Comparison of ENCODE assay signal across 1 cellular context in the genomic region with DNA sequence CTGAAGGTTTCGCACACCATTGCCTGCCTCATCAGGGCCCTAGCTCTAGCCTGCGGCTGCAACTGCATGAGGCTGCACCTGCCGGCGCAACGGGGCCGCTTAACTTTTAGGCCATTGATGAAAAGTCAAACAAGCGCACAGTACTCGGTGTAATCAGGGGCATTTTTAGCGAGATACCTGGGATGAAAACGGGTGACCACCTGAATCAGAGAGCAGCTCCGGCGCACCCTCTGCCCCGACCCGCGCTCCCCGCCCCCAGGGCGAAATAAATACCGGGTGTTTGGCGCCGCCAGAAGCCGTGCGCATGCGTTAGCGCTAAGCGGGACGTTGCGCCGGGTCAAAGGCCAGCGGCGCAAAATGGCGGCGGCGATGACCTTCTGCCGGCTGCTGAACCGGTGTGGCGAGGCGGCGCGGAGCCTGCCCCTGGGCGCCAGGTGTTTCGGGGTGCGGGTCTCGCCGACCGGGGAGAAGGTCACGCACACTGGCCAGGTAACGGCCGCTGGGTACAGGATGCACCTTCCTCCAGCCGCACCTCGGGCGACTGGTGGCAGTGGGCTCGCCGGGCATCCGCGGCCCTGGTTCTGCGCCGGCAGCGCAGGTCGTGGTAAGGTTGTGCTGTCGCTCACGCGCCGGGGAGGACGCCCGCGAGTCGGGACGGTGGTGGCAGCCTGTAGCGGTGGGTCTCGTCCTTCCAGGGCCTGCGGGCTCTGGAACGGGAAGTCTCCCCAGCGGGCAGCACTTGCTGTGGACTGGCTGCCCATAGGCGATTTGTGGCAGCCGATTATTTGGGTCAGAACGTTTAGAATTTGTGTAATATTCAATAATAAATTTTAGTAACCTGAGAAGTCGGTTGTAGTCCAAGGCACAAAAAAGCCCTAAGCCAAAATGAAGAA.
TF ChIP-seq lines count a peak whose summit lies in the region.

A gene (plus strand): TSS at position 347 of the 893 bp plus-strand sequence. CDS start 11 bp downstream, at position 358.

TF ChIP-seq in K562, 482 proteins besides CTCF, POLR2A, EP300 and RAD21 (continued from another document and continues in another):
- TF ChIP-seq, protein P1, sequence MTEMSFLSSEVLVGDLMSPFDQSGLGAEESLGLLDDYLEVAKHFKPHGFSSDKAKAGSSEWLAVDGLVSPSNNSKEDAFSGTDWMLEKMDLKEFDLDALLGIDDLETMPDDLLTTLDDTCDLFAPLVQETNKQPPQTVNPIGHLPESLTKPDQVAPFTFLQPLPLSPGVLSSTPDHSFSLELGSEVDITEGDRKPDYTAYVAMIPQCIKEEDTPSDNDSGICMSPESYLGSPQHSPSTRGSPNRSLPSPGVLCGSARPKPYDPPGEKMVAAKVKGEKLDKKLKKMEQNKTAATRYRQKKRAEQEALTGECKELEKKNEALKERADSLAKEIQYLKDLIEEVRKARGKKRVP (CRISPR knock-in tag; IDR thresholded peaks at IDR 0.05): 0 out of 2 replicates have a peak, but pooled peaks have one; percentile 2
- TF ChIP-seq, protein P2, sequence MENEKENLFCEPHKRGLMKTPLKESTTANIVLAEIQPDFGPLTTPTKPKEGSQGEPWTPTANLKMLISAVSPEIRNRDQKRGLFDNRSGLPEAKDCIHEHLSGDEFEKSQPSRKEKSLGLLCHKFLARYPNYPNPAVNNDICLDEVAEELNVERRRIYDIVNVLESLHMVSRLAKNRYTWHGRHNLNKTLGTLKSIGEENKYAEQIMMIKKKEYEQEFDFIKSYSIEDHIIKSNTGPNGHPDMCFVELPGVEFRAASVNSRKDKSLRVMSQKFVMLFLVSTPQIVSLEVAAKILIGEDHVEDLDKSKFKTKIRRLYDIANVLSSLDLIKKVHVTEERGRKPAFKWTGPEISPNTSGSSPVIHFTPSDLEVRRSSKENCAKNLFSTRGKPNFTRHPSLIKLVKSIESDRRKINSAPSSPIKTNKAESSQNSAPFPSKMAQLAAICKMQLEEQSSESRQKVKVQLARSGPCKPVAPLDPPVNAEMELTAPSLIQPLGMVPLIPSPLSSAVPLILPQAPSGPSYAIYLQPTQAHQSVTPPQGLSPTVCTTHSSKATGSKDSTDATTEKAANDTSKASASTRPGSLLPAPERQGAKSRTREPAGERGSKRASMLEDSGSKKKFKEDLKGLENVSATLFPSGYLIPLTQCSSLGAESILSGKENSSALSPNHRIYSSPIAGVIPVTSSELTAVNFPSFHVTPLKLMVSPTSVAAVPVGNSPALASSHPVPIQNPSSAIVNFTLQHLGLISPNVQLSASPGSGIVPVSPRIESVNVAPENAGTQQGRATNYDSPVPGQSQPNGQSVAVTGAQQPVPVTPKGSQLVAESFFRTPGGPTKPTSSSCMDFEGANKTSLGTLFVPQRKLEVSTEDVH (IDR thresholded peaks at IDR 0.05; ENCODE audit: low read depth, partially characterized antibody): no peak
- TF ChIP-seq PYGO2 (tag; IDR thresholded peaks at IDR 0.05) (no peak), SMAD1 (IDR thresholded peaks at IDR 0.05; ENCODE audit: low read depth, low read length, partially characterized antibody) (no peak), GABPB2 (CRISPR knock-in tag; conservative IDR thresholded peaks at IDR 0.05) (no peak), ZNF140 (CRISPR knock-in tag; IDR thresholded peaks at IDR 0.05) (no peak), ZNF354B (CRISPR knock-in tag; IDR thresholded peaks at IDR 0.05) (no peak), ZNF24 (IDR thresholded peaks at IDR 0.05) (no peak), XRCC4 (IDR thresholded peaks at IDR 0.05; ENCODE audit: extremely low read depth, insufficient read depth, insufficient read length) (no peak), KLF10 (CRISPR knock-in tag; IDR thresholded peaks at IDR 0.05) (no peak), HLTF (IDR thresholded peaks at IDR 0.05) (no peak), ZFPM2 (CRISPR knock-in tag; IDR thresholded peaks at IDR 0.05) (no peak), BRF1 (IDR thresholded peaks at IDR 0.05; ENCODE audit: borderline replicate concordance, extremely low read depth, insufficient read length) (no peak), CEBPG (CRISPR knock-in tag; IDR thresholded peaks at IDR 0.05) (no peak), CEBPG (tag; conservative IDR thresholded peaks at IDR 0.05 in 1 of 2, IDR thresholded peaks at IDR 0.05 in 1 of 2) (no peak), ZFP1 (CRISPR knock-in tag; IDR thresholded peaks at IDR 0.05) (no peak), FOSL1 (tag; conservative IDR thresholded peaks at IDR 0.05) (no peak), FOXK2 (conservative IDR thresholded peaks at IDR 0.05 in 1 of 2, IDR thresholded peaks at IDR 0.05 in 1 of 2; ENCODE audit: low read depth in 2 of 2) (peak; percentile 57 to 65), SMAD3 (CRISPR knock-in tag; conservative IDR thresholded peaks at IDR 0.05) (no peak), ZNF134 (CRISPR knock-in tag; conservative IDR thresholded peaks at IDR 0.05) (no peak), MBD2 (IDR thresholded peaks at IDR 0.05; ENCODE audit: borderline replicate concordance, low read depth) (peak; percentile 71; the same call in 1 of the 2 replicates), GATAD2B (IDR thresholded peaks at IDR 0.05; ENCODE audit: borderline replicate concordance) (no peak), ZBED1 (IDR thresholded peaks at IDR 0.05) (no peak), NR1H2 (CRISPR knock-in tag; IDR thresholded peaks at IDR 0.05) (0 out of 2 replicates have a peak, but pooled peaks have one; percentile 83), ZNF785 (CRISPR knock-in tag; IDR thresholded peaks at IDR 0.05) (no peak), CXXC5 (CRISPR knock-in tag; IDR thresholded peaks at IDR 0.05) (peak; percentile 90), ARID2 (IDR thresholded peaks at IDR 0.05) (no peak), ZZZ3 (IDR thresholded peaks at IDR 0.05) (no peak), TAF1 (IDR thresholded peaks at IDR 0.05; ENCODE audit: control insufficient read depth, extremely low read depth, insufficient read depth, low read length, severe bottlenecking) (peak; percentile 94), CC2D1A (IDR thresholded peaks at IDR 0.05) (no peak), CHD2 (IDR thresholded peaks at IDR 0.05; ENCODE audit: low read depth, low read length) (no peak), HMG20B (CRISPR knock-in tag; IDR thresholded peaks at IDR 0.05) (no peak), MCM2 (IDR thresholded peaks at IDR 0.05; ENCODE audit: low read depth) (no peak), L3MBTL2 (IDR thresholded peaks at IDR 0.05) (peak; percentile 59), NFXL1 (CRISPR knock-in tag; IDR thresholded peaks at IDR 0.05) (no peak), BACH1 (tag; IDR thresholded peaks at IDR 0.05) (no peak), ZNF174 (CRISPR knock-in tag; IDR thresholded peaks at IDR 0.05) (no peak), CSDE1 (IDR thresholded peaks at IDR 0.05) (peak in 1 of 2 experiments; percentile 32; a peak in 1 of 4 replicates), ZNF3 (CRISPR knock-in tag; IDR thresholded peaks at IDR 0.05) (no peak)
- TF ChIP-seq, protein P3, sequence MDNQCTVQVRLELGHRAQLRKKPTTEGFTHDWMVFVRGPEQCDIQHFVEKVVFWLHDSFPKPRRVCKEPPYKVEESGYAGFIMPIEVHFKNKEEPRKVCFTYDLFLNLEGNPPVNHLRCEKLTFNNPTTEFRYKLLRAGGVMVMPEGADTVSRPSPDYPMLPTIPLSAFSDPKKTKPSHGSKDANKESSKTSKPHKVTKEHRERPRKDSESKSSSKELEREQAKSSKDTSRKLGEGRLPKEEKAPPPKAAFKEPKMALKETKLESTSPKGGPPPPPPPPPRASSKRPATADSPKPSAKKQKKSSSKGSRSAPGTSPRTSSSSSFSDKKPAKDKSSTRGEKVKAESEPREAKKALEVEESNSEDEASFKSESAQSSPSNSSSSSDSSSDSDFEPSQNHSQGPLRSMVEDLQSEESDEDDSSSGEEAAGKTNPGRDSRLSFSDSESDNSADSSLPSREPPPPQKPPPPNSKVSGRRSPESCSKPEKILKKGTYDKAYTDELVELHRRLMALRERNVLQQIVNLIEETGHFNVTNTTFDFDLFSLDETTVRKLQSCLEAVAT (IDR thresholded peaks at IDR 0.05): no peak; a peak in 1 of 4 replicates
- TF ChIP-seq, protein P4, sequence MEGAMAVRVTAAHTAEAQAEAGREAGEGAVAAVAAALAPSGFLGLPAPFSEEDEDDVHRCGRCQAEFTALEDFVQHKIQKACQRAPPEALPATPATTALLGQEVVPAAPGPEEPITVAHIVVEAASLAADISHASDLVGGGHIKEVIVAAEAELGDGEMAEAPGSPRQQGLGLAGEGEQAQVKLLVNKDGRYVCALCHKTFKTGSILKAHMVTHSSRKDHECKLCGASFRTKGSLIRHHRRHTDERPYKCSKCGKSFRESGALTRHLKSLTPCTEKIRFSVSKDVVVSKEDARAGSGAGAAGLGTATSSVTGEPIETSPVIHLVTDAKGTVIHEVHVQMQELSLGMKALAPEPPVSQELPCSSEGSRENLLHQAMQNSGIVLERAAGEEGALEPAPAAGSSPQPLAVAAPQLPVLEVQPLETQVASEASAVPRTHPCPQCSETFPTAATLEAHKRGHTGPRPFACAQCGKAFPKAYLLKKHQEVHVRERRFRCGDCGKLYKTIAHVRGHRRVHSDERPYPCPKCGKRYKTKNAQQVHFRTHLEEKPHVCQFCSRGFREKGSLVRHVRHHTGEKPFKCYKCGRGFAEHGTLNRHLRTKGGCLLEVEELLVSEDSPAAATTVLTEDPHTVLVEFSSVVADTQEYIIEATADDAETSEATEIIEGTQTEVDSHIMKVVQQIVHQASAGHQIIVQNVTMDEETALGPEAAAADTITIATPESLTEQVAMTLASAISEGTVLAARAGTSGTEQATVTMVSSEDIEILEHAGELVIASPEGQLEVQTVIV (CRISPR knock-in tag; IDR thresholded peaks at IDR 0.05; ENCODE audit: borderline replicate concordance): no peak
- TF ChIP-seq, protein P5, sequence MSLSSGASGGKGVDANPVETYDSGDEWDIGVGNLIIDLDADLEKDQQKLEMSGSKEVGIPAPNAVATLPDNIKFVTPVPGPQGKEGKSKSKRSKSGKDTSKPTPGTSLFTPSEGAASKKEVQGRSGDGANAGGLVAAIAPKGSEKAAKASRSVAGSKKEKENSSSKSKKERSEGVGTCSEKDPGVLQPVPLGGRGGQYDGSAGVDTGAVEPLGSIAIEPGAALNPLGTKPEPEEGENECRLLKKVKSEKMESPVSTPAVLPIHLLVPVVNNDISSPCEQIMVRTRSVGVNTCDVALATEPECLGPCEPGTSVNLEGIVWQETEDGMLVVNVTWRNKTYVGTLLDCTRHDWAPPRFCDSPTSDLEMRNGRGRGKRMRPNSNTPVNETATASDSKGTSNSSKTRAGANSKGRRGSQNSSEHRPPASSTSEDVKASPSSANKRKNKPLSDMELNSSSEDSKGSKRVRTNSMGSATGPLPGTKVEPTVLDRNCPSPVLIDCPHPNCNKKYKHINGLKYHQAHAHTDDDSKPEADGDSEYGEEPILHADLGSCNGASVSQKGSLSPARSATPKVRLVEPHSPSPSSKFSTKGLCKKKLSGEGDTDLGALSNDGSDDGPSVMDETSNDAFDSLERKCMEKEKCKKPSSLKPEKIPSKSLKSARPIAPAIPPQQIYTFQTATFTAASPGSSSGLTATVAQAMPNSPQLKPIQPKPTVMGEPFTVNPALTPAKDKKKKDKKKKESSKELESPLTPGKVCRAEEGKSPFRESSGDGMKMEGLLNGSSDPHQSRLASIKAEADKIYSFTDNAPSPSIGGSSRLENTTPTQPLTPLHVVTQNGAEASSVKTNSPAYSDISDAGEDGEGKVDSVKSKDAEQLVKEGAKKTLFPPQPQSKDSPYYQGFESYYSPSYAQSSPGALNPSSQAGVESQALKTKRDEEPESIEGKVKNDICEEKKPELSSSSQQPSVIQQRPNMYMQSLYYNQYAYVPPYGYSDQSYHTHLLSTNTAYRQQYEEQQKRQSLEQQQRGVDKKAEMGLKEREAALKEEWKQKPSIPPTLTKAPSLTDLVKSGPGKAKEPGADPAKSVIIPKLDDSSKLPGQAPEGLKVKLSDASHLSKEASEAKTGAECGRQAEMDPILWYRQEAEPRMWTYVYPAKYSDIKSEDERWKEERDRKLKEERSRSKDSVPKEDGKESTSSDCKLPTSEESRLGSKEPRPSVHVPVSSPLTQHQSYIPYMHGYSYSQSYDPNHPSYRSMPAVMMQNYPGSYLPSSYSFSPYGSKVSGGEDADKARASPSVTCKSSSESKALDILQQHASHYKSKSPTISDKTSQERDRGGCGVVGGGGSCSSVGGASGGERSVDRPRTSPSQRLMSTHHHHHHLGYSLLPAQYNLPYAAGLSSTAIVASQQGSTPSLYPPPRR (CRISPR knock-in tag; IDR thresholded peaks at IDR 0.05; ENCODE audit: borderline replicate concordance): peak; percentile 39; the same call in 1 of the 2 replicates
- TF ChIP-seq, protein P6, sequence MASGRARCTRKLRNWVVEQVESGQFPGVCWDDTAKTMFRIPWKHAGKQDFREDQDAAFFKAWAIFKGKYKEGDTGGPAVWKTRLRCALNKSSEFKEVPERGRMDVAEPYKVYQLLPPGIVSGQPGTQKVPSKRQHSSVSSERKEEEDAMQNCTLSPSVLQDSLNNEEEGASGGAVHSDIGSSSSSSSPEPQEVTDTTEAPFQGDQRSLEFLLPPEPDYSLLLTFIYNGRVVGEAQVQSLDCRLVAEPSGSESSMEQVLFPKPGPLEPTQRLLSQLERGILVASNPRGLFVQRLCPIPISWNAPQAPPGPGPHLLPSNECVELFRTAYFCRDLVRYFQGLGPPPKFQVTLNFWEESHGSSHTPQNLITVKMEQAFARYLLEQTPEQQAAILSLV (tag; IDR thresholded peaks at IDR 0.05): no peak
- TF ChIP-seq, protein P7, sequence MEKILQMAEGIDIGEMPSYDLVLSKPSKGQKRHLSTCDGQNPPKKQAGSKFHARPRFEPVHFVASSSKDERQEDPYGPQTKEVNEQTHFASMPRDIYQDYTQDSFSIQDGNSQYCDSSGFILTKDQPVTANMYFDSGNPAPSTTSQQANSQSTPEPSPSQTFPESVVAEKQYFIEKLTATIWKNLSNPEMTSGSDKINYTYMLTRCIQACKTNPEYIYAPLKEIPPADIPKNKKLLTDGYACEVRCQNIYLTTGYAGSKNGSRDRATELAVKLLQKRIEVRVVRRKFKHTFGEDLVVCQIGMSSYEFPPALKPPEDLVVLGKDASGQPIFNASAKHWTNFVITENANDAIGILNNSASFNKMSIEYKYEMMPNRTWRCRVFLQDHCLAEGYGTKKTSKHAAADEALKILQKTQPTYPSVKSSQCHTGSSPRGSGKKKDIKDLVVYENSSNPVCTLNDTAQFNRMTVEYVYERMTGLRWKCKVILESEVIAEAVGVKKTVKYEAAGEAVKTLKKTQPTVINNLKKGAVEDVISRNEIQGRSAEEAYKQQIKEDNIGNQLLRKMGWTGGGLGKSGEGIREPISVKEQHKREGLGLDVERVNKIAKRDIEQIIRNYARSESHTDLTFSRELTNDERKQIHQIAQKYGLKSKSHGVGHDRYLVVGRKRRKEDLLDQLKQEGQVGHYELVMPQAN (IDR thresholded peaks at IDR 0.05; ENCODE audit: borderline replicate concordance): peak; percentile 61; the same call in 1 of the 2 replicates
- TF ChIP-seq, protein P8, sequence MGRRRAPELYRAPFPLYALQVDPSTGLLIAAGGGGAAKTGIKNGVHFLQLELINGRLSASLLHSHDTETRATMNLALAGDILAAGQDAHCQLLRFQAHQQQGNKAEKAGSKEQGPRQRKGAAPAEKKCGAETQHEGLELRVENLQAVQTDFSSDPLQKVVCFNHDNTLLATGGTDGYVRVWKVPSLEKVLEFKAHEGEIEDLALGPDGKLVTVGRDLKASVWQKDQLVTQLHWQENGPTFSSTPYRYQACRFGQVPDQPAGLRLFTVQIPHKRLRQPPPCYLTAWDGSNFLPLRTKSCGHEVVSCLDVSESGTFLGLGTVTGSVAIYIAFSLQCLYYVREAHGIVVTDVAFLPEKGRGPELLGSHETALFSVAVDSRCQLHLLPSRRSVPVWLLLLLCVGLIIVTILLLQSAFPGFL (CRISPR knock-in tag; IDR thresholded peaks at IDR 0.05): no peak
